Comparison of ENCODE assay signal across 26 cellular contexts in genomic region chr12:63900922-63901793, GRCh38. TPM values are rescaled to one million over a fixed set of nuclear protein-coding genes. Genes with fewer than 3 reads are reported as not detected.
DNase-seq lines count a peak whose midpoint lies in the region; ATAC-seq, FAIRE-seq and TF ChIP-seq lines count a peak whose summit lies in the region.
"Had no signal": no experiment of that assay in that cellular context is flagged by ENCODE, and none has a peak within 500 bp of the region (broad histone marks: within the 10 kb centered on the region; RNA-seq: fewer than 3 reads in every experiment).

No MANE protein-coding gene starts in this region.

- H3K4me3 Mint-ChIP-seq in Calu3 (ENCODE audit: low read depth, unreplicated experiment), result peak overlapping the region; percentile 14
- H3K4me3 Mint-ChIP-seq: activated CD4-positive, alpha-beta T cell treated with anti-CD3 and anti-CD28 coated beads, Interleukin-2, amount 10 ng/mL, durations not matched to agents 24 days and 14 days; stimulated activated naive CD8-positive, alpha-beta T cell treated with anti-CD3 and anti-CD28 coated beads, Interleukin-15, Interleukin-2, amounts not matched to agents 100 ng/mL and 50 ng/mL, for 24 hours; T-helper 2 cell treated with Interferon-gamma antibody and Interleukin-4, amounts not matched to agents 5 μg/mL and 100 μg/mL, for 36 hours had no signal

- H3K9me3 Mint-ChIP-seq in Calu3 (ENCODE audit: low read depth, unreplicated experiment), result no peaks in the 10 kb centered on the region
- H3K9me3 Mint-ChIP-seq: activated CD4-positive, alpha-beta T cell treated with anti-CD3 and anti-CD28 coated beads, Interleukin-2, amount 10 ng/mL, durations not matched to agents 24 days and 14 days; stimulated activated naive CD8-positive, alpha-beta T cell treated with anti-CD3 and anti-CD28 coated beads, Interleukin-15, Interleukin-2, amounts not matched to agents 100 ng/mL and 50 ng/mL, for 24 hours; T-helper 2 cell treated with Interferon-gamma antibody and Interleukin-4, amounts not matched to agents 5 μg/mL and 100 μg/mL, for 36 hours had no signal

- H3K27ac ChIP-seq in epithelial cell of prostate (peak overlapping the region; percentile 36), pancreas (peak overlapping the region in 3 of 4 donors; percentile 10 to 35 (median 20)), tibial artery (no peak overlapping the region), aorta (ENCODE audit: low read depth in 1 of 2, low read length in 2 of 2) (no peak overlapping the region)
- H3K27ac ChIP-seq: KMS-11, prostate gland, thyroid gland, VCaP had no signal

- H3K36me3 Mint-ChIP-seq in Calu3 (ENCODE audit: insufficient read depth, unreplicated experiment), result no peaks in the 10 kb centered on the region

- H3K36me3 ChIP-seq in pancreas (no peaks in the 10 kb centered on the region), tibial artery (no peaks in the 10 kb centered on the region), aorta (ENCODE audit: control insufficient read depth in 1 of 2, insufficient read depth in 2 of 2, low read length in 1 of 2) (no peaks in the 10 kb centered on the region)
- H3K36me3 ChIP-seq: BE2C, prostate gland, thyroid gland had no signal

- WGBS in pancreas, 2 donors, result 37 to 44% methylated on average over 2 of the region's 2 CpGs
- 97 to 99% methylated on average over 2 of the region's 2 CpGs for WGBS in aorta, 2 donors

- H3K4me3 ChIP-seq in pancreas (no peak overlapping the region), tibial artery (no peak overlapping the region), aorta (ENCODE audit: low read length in 2 of 2) (no peak overlapping the region)
- H3K4me3 ChIP-seq: prostate gland, thyroid gland had no signal

- H3K4me1 ChIP-seq in pancreas (peaks cover 27 to 38% (median 30%) of the 10 kb centered on the region in 3 donors), tibial artery (peaks cover 0 to 5% (median 1%) of the 10 kb centered on the region in 4 donors), aorta (ENCODE audit: control insufficient read depth in 1 of 2, insufficient read depth in 2 of 2, low read length in 2 of 2) (no peaks in the 10 kb centered on the region)
- H3K4me1 ChIP-seq: prostate gland had no signal

- DNase-seq in Calu3 (peak; percentile 63), NCI-H69 (lab: John Stamatoyannopoulos, UW) (peak; percentile 74), epithelial cell of prostate (ENCODE audit: low read depth, low spot score) (peak; percentile 67), pancreas (peak in 1 of 6 donors; percentile 56), COLO668 (lab: John Stamatoyannopoulos, UW; ENCODE audit: unreplicated experiment) (no peak), tibial artery (no peak), aorta (no peak)
- DNase-seq: ACHN; activated CD4-positive, alpha-beta T cell treated with anti-CD3 and anti-CD28 coated beads, Interleukin-2, amount 10 ng/mL, durations not matched to agents 24 days and 14 days; activated T-cell treated with anti-CD3 and anti-CD28 coated beads, Interleukin-2, amount 50 U/mL, for 48 hours; BE2C; DND-41; foreskin fibroblast; HCEC 1CT; head of caudate nucleus; NCI-H1417 treated with DMSO at 0.1 percent for 48 hours; NCI-H2081 treated with DMSO at 0.1 percent for 48 hours; NCI-H82; thyroid gland had no signal

- ATAC-seq in pancreas, result peak; percentile 28 to 61 (median 43)
- no peak for ATAC-seq in aorta (ENCODE audit: low FRiP score)
- no peak for ATAC-seq in GM19324 (IDR thresholded peaks at IDR 0.05; ENCODE audit: low FRiP score, unreplicated experiment)

- H3K27me3 Mint-ChIP-seq in Calu3 (ENCODE audit: unreplicated experiment), result no peaks in the 10 kb centered on the region

- H3K27me3 ChIP-seq in pancreas, result no peaks in the 10 kb centered on the region
- no peaks in the 10 kb centered on the region for H3K27me3 ChIP-seq in tibial artery
- no peaks in the 10 kb centered on the region for H3K27me3 ChIP-seq in aorta (ENCODE audit: control insufficient read depth in 1 of 2, insufficient read depth in 2 of 2, low read length in 1 of 2)
- H3K27me3 ChIP-seq: BE2C, thyroid gland had no signal

- TF ChIP-seq CTCF in Calu3 (IDR thresholded peaks at IDR 0.05; ENCODE audit: unreplicated experiment) (no peak), pancreas (IDR thresholded peaks at IDR 0.05) (no peak), tibial artery (IDR thresholded peaks at IDR 0.05) (no peak)

- H3K9me3 ChIP-seq in pancreas, result no peaks in the 10 kb centered on the region
- H3K9me3 ChIP-seq in tibial artery, result peaks cover 0 to 4% (median 0%) of the 10 kb centered on the region in 3 donors
- H3K9me3 ChIP-seq in aorta (ENCODE audit: control insufficient read depth, low read length), result no peaks in the 10 kb centered on the region
- H3K9me3 ChIP-seq: BE2C, prostate gland, thyroid gland had no signal

- peak overlapping the region; percentile 78 for H3K27ac Mint-ChIP-seq in Calu3 (ENCODE audit: unreplicated experiment)
- H3K27ac Mint-ChIP-seq: activated CD4-positive, alpha-beta T cell treated with anti-CD3 and anti-CD28 coated beads, Interleukin-2, amount 10 ng/mL, durations not matched to agents 24 days and 14 days; stimulated activated naive CD8-positive, alpha-beta T cell treated with anti-CD3 and anti-CD28 coated beads, Interleukin-15, Interleukin-2, amounts not matched to agents 100 ng/mL and 50 ng/mL, for 24 hours; T-helper 2 cell treated with Interferon-gamma antibody and Interleukin-4, amounts not matched to agents 5 μg/mL and 100 μg/mL, for 36 hours had no signal

- peaks cover 68% of the 10 kb centered on the region for H3K4me1 Mint-ChIP-seq in Calu3 (ENCODE audit: low read depth, unreplicated experiment)
- H3K4me1 Mint-ChIP-seq: activated CD4-positive, alpha-beta T cell treated with anti-CD3 and anti-CD28 coated beads, Interleukin-2, amount 10 ng/mL, durations not matched to agents 24 days and 14 days had no signal

- intact Hi-C loops in Calu3 (cut with micrococcal nuclease; ENCODE audit: unreplicated experiment), result loop anchor here (2.0 kb wide), 1 partner anchor 14 kb away; no protein-coding TSS in a partner anchor
- intact Hi-C loops in pancreas (cut with DNase I), result no loop called here
- intact Hi-C loops in tibial artery (cut with DNase I; ENCODE audit: low total_unique reads), result no loop called here
- intact Hi-C loops in aorta (cut with DNase I), result no loop called here

- CTCF ChIA-PET in Calu3 (lab: Charles Lee), result interaction anchor here (0.8 to 1.5 kb wide), 4 partner anchors 17 to 56 kb away, joined by 3 to 8 read pairs (median 4); partner anchors contain the start of gene SRGAP1

- no TSS peak for BruUV-seq in Calu3 (replicated peaks; lab: Mats Ljungman, UMichigan)

- FAIRE-seq in pancreas (lab: Jason Lieb, UNC), result no peak
- FAIRE-seq: HTR-8/SVneo had no signal

RNA-seq across cellular contexts. Expression of gene SRGAP1, which starts 56.7 kb away (rescaled TPM):
- 28.3 and 29.3 TPM in 2 replicates for total RNA-seq in Calu3 (2022)
- total RNA-seq in pancreas, result 10 to 100 TPM in 2 of 6 donors, 1 to 10 TPM in 4; 6.7 to 13.3 (median 8.8) TPM
- polyA plus RNA-seq in pancreas, result 1 to 10 TPM; 2.5 to 4.7 TPM
- 10 to 100 TPM; 10.1 to 15.5 TPM for total RNA-seq in aorta
- polyA plus RNA-seq in aorta, result 1 to 10 TPM in 1 of 2 donors, under 1 TPM in 1; 0.88 to 1.9 TPM

Comparison
In these comparisons a context has a peak if more than half of its experiments do, and no peak if none do; other contexts are left out.
1. DNase-seq: peak in Calu3 (single experiment), NCI-H69 (single experiment) and epithelial cell of prostate (single experiment); none in COLO668 (single experiment), tibial artery (0 of 2) and aorta (0 of 2).
2. H3K27ac ChIP-seq: peak in epithelial cell of prostate (single experiment) and pancreas (3 of 4); none in tibial artery (0 of 2) and aorta (0 of 2).
3. ATAC-seq: peak in pancreas (4 of 4); none in aorta (single experiment) and GM19324 (single experiment).